Comparison of ENCODE assay signal across 8 cellular contexts in the genomic region with DNA sequence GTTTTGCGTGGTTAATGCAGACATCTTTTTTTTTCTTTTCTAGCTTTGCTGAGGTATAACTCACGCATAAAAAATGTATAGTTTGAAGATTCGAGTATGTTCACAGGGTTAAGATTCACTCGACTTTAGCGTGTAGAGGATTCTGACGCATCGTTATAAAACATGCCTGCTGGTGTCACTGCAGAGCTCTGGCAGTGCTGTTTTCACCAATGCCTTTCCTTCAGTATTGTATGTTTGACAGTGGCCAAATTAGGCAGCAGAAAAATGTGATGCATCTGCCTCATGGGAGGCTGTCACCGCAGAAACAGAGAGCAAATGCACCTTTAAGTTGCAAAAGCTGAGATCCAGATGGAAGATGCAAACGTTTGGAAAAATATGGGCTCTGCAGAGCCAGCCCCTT. TPM values are rescaled to one million over a fixed set of nuclear protein-coding genes. Genes with fewer than 3 reads are reported as not detected.
A peak's percentile ranks its signal among the peaks of the same experiment; 100 is the strongest.
DNase-seq lines count a peak whose midpoint lies in the region; ATAC-seq and TF ChIP-seq lines count a peak whose summit lies in the region.

No MANE protein-coding gene starts in this region.

- H3K4me1 ChIP-seq in breast epithelium, result no peaks in the 10 kb centered on the region
- H3K4me1 ChIP-seq in naive thymus-derived CD4-positive, alpha-beta T cell (ENCODE audit: control insufficient read depth in 2 of 2, insufficient read depth in 2 of 2, low read length in 2 of 2), result no peaks in the 10 kb centered on the region

- BruUV-seq in MCF 10A (replicated peaks; lab: Mats Ljungman, UMichigan), result no TSS peak

- H3K27ac ChIP-seq in breast epithelium, result no peak overlapping the region
- no peak overlapping the region for H3K27ac ChIP-seq in naive thymus-derived CD4-positive, alpha-beta T cell (ENCODE audit: low read depth, low read length)

- peaks cover 0 to 5% of the 10 kb centered on the region in 2 donors for H3K27me3 ChIP-seq in breast epithelium
- H3K27me3 ChIP-seq in naive thymus-derived CD4-positive, alpha-beta T cell (ENCODE audit: control insufficient read depth in 2 of 2, insufficient read depth in 2 of 2, low read length in 2 of 2), result no peaks in the 10 kb centered on the region

- no peak overlapping the region for H3K27ac Mint-ChIP-seq in MCF 10A (ENCODE audit: low read depth, unreplicated experiment)
- H3K27ac Mint-ChIP-seq in naive thymus-derived CD4-positive, alpha-beta T cell, result no peak overlapping the region

- H3K4me3 Mint-ChIP-seq in MCF 10A (ENCODE audit: unreplicated experiment), result no peak overlapping the region
- no peak overlapping the region for H3K4me3 Mint-ChIP-seq in naive thymus-derived CD4-positive, alpha-beta T cell

- in situ Hi-C loops in astrocyte of the spinal cord (cut with HindIII; ENCODE audit: low sequenced_read_pairs), result no loop called here

- no peaks in the 10 kb centered on the region for H3K9me3 Mint-ChIP-seq in MCF 10A (ENCODE audit: unreplicated experiment)
- peaks cover 0 to 11% (median 2%) of the 10 kb centered on the region in 11 donors for H3K9me3 Mint-ChIP-seq in naive thymus-derived CD4-positive, alpha-beta T cell

- H3K36me3 Mint-ChIP-seq in MCF 10A (ENCODE audit: insufficient read depth, unreplicated experiment), result no peaks in the 10 kb centered on the region
- H3K36me3 Mint-ChIP-seq in naive thymus-derived CD4-positive, alpha-beta T cell, result peaks cover 0 to 3% (median 0%) of the 10 kb centered on the region in 5 donors

- TF ChIP-seq CTCF in MCF 10A (IDR thresholded peaks at IDR 0.05; ENCODE audit: unreplicated experiment), result peak; percentile 65
- TF ChIP-seq CTCF in breast epithelium (IDR thresholded peaks at IDR 0.05), result no peak
- TF ChIP-seq CTCF in astrocyte of the spinal cord (IDR thresholded peaks at IDR 0.05; ENCODE audit: low read depth, low read length), result peak; percentile 53

- intact Hi-C loops in MCF 10A (cut with micrococcal nuclease) (loop anchor here (1.0 kb wide), 2 partner anchors 225 to 268 kb away; no protein-coding TSS in a partner anchor), breast epithelium (cut with DNase I; ENCODE audit: low total_unique reads) (no loop called here)
- intact Hi-C loops in naive thymus-derived CD4-positive, alpha-beta T cell (cut with micrococcal nuclease), result loop anchor here (1.0 kb wide), 3 partner anchors 113 to 268 kb away; no protein-coding TSS in a partner anchor

- peak; percentile 49 for DNase-seq in MCF 10A (ENCODE audit: unreplicated experiment)
- DNase-seq in breast epithelium (ENCODE audit: low spot score in 2 of 2), result no peak
- peak; percentile 8 for DNase-seq in NCI-H748 treated with DMSO at 0.1 percent for 48 hours (lab: John Stamatoyannopoulos, UW)
- DNase-seq in astrocyte of the spinal cord (ENCODE audit: low read depth, low spot score), result peak; percentile 12
- DNase-seq in naive thymus-derived CD4-positive, alpha-beta T cell, result peak in 7 of 9 donors; percentile 4 to 48 (median 34)

- CTCF ChIA-PET in MCF 10A (lab: Yijun Ruan, JAX), result interaction anchor here (0.7 to 10.5 kb wide), 40 partner anchors 8 to 615 kb away, joined by 3 to 615 read pairs (median 4); partner anchors contain the start of genes NSFL1C and SIRPB2
- CTCF ChIA-PET in naive thymus-derived CD4-positive, alpha-beta T cell (lab: Charles Lee), result interaction anchor here (0.9 to 5.4 kb wide), 8 partner anchors 8 to 268 kb away, joined by 3 to 40 read pairs (median 4); no protein-coding TSS in a partner anchor

- TF ChIP-seq POLR2A in breast epithelium (IDR thresholded peaks at IDR 0.05), result no peak

- no peaks in the 10 kb centered on the region for H3K36me3 ChIP-seq in breast epithelium
- no peaks in the 10 kb centered on the region for H3K36me3 ChIP-seq in naive thymus-derived CD4-positive, alpha-beta T cell (ENCODE audit: control insufficient read depth in 2 of 3, insufficient read depth in 3 of 3, low read length in 3 of 3)

- H3K27me3 Mint-ChIP-seq in MCF 10A (ENCODE audit: insufficient read depth, unreplicated experiment), result peaks cover 14% of the 10 kb centered on the region
- peaks cover 0 to 42% (median 7%) of the 10 kb centered on the region in 5 donors for H3K27me3 Mint-ChIP-seq in naive thymus-derived CD4-positive, alpha-beta T cell

- H3K4me3 ChIP-seq in breast epithelium (no peak overlapping the region), astrocyte of the spinal cord (ENCODE audit: low read depth, low read length) (no peak overlapping the region)
- no peak overlapping the region for H3K4me3 ChIP-seq in naive thymus-derived CD4-positive, alpha-beta T cell (ENCODE audit: low read length)

- no peaks in the 10 kb centered on the region for H3K9me3 ChIP-seq in breast epithelium
- peaks cover 0 to 5% (median 0%) of the 10 kb centered on the region in 3 experiments for H3K9me3 ChIP-seq in naive thymus-derived CD4-positive, alpha-beta T cell (ENCODE audit: control insufficient read depth in 2 of 3, low read length in 3 of 3)

- POLR2A ChIA-PET in MCF 10A (lab: Yijun Ruan, JAX), result interaction anchor here (0.7 to 3.5 kb wide), 5 partner anchors 10 to 268 kb away, joined by 4 to 20 read pairs (median 12); no protein-coding TSS in a partner anchor
- POLR2A ChIA-PET in naive thymus-derived CD4-positive, alpha-beta T cell (lab: Charles Lee), result interaction anchor here (1.3 to 1.8 kb wide), 2 partner anchors 222 to 225 kb away, joined by 3 to 6 read pairs; no protein-coding TSS in a partner anchor

- peak; percentile 81 for ATAC-seq in naive thymus-derived CD4-positive, alpha-beta T cell
- no peak for ATAC-seq in HG02588 (IDR thresholded peaks at IDR 0.05; ENCODE audit: unreplicated experiment)
- no peak for ATAC-seq in HG02973 (IDR thresholded peaks at IDR 0.05; ENCODE audit: unreplicated experiment)
- ATAC-seq in GM19023 (IDR thresholded peaks at IDR 0.05; ENCODE audit: unreplicated experiment), result no peak

- peaks cover 24% of the 10 kb centered on the region for H3K4me1 Mint-ChIP-seq in MCF 10A (ENCODE audit: insufficient read depth, unreplicated experiment)
- no peaks in the 10 kb centered on the region for H3K4me1 Mint-ChIP-seq in naive thymus-derived CD4-positive, alpha-beta T cell

RNA-seq across cellular contexts. Expression of gene SIRPB2, which starts 18.0 kb away (rescaled TPM):
- total RNA-seq in MCF 10A (2022) (1.3 and 1.8 TPM in 2 replicates), breast epithelium (10 to 100 TPM in 1 of 3 donors, 1 to 10 TPM in 2; 2.9 to 30.9 (median 4.3) TPM)
- 10 to 100 TPM in 1 of 5 experiments, 1 to 10 TPM in 1, under 1 TPM in 2, not detected in 1; 0.30 to 29.0 (median 1.1) TPM for total RNA-seq in naive thymus-derived CD4-positive, alpha-beta T cell
- under 1 TPM in 1 of 2 donors, not detected in 1; 0.07 TPM for polyA plus RNA-seq in naive thymus-derived CD4-positive, alpha-beta T cell

RNA-seq across cellular contexts. Expression of gene NSFL1C, which starts 42.6 kb away (rescaled TPM):
- total RNA-seq in MCF 10A (2022) (63.3 and 76.1 TPM in 2 replicates), breast epithelium (10 to 100 TPM; 36.7 to 67.5 (median 49.5) TPM)
- total RNA-seq in naive thymus-derived CD4-positive, alpha-beta T cell, result 10 to 100 TPM; 59.3 to 80.0 (median 64.7) TPM
- polyA plus RNA-seq in naive thymus-derived CD4-positive, alpha-beta T cell, result 10 to 100 TPM; 80.4 to 81.8 TPM

RNA-seq across cellular contexts. Expression of gene SIRPD, which starts 48.3 kb away (rescaled TPM):
- total RNA-seq in MCF 10A (2022) (not detected in 2 replicates), breast epithelium (not detected)
- 1 to 10 TPM in 1 of 5 experiments, under 1 TPM in 4; 0.16 to 1.9 (median 0.34) TPM for total RNA-seq in naive thymus-derived CD4-positive, alpha-beta T cell
- polyA plus RNA-seq in naive thymus-derived CD4-positive, alpha-beta T cell, result not detected

Comparison
In these comparisons a context has a peak if more than half of its experiments do, and no peak if none do; other contexts are left out.
1. DNase-seq: peak in MCF 10A (single experiment), NCI-H748 treated with DMSO at 0.1 percent for 48 hours (single experiment), astrocyte of the spinal cord (single experiment) and naive thymus-derived CD4-positive, alpha-beta T cell (7 of 9); none in breast epithelium (0 of 2).
2. CTCF ChIP-seq: peak in MCF 10A (single experiment) and astrocyte of the spinal cord (single experiment); none in breast epithelium (0 of 3).